ENCODE assay signal across 2 cellular contexts in the genomic region with DNA sequence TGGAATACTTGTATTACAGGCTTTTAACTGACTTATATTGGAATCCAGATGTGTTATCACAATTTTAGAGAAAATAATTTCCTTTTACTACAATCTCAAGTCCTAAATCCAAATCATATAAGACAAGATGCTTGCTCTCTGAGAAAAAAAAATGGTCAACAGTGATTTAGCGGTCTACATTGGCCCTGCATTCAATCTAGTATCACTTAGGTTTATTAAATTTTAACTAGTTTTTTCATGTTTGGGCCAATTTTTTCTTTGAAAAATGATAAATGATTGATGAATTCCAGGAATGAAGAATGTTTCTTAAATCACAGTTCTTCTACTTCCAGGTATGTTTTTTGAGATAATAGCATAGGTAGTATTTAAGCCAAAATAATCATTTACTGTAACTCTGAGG.
TF ChIP-seq lines count a peak whose summit lies in the region.

No MANE protein-coding gene starts in this region.

TF ChIP-seq in A549, 52 proteins besides CTCF, POLR2A, EP300 and RAD21:
- TF ChIP-seq ATOH8 (CRISPR knock-in tag; IDR thresholded peaks at IDR 0.05; ENCODE audit: low read depth) = no peak
- no peak for TF ChIP-seq TP53 (CRISPR knock-in tag; IDR thresholded peaks at IDR 0.05)
- TF ChIP-seq, protein P1, sequence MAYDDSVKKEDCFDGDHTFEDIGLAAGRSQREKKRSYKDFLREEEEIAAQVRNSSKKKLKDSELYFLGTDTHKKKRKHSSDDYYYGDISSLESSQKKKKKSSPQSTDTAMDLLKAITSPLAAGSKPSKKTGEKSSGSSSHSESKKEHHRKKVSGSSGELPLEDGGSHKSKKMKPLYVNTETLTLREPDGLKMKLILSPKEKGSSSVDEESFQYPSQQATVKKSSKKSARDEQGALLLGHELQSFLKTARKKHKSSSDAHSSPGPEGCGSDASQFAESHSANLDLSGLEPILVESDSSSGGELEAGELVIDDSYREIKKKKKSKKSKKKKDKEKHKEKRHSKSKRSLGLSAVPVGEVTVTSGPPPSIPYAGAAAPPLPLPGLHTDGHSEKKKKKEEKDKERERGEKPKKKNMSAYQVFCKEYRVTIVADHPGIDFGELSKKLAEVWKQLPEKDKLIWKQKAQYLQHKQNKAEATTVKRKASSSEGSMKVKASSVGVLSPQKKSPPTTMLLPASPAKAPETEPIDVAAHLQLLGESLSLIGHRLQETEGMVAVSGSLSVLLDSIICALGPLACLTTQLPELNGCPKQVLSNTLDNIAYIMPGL (CRISPR knock-in tag; IDR thresholded peaks at IDR 0.05; ENCODE audit: borderline replicate concordance) = no peak
- no peak for TF ChIP-seq REST (IDR thresholded peaks at IDR 0.05)
- TF ChIP-seq, protein P2, sequence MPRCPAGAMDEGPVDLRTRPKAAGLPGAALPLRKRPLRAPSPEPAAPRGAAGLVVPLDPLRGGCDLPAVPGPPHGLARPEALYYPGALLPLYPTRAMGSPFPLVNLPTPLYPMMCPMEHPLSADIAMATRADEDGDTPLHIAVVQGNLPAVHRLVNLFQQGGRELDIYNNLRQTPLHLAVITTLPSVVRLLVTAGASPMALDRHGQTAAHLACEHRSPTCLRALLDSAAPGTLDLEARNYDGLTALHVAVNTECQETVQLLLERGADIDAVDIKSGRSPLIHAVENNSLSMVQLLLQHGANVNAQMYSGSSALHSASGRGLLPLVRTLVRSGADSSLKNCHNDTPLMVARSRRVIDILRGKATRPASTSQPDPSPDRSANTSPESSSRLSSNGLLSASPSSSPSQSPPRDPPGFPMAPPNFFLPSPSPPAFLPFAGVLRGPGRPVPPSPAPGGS (IDR thresholded peaks at IDR 0.05) = no peak
- no peak for TF ChIP-seq CHD4 (IDR thresholded peaks at IDR 0.05; ENCODE audit: borderline replicate concordance)
- TF ChIP-seq PHF8 (IDR thresholded peaks at IDR 0.05; ENCODE audit: borderline replicate concordance, low read depth) = no peak

TF ChIP-seq in HCT116, 20 proteins besides CTCF, POLR2A, EP300 and RAD21 (continued from another document):
- TF ChIP-seq, protein P3, sequence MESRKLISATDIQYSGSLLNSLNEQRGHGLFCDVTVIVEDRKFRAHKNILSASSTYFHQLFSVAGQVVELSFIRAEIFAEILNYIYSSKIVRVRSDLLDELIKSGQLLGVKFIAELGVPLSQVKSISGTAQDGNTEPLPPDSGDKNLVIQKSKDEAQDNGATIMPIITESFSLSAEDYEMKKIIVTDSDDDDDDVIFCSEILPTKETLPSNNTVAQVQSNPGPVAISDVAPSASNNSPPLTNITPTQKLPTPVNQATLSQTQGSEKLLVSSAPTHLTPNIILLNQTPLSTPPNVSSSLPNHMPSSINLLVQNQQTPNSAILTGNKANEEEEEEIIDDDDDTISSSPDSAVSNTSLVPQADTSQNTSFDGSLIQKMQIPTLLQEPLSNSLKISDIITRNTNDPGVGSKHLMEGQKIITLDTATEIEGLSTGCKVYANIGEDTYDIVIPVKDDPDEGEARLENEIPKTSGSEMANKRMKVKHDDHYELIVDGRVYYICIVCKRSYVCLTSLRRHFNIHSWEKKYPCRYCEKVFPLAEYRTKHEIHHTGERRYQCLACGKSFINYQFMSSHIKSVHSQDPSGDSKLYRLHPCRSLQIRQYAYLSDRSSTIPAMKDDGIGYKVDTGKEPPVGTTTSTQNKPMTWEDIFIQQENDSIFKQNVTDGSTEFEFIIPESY (IDR thresholded peaks at IDR 0.05; ENCODE audit: extremely low read depth, insufficient replicate concordance, low read length) = no peak
